9 cellular contexts compared by ENCODE assay signal in the genomic region with DNA sequence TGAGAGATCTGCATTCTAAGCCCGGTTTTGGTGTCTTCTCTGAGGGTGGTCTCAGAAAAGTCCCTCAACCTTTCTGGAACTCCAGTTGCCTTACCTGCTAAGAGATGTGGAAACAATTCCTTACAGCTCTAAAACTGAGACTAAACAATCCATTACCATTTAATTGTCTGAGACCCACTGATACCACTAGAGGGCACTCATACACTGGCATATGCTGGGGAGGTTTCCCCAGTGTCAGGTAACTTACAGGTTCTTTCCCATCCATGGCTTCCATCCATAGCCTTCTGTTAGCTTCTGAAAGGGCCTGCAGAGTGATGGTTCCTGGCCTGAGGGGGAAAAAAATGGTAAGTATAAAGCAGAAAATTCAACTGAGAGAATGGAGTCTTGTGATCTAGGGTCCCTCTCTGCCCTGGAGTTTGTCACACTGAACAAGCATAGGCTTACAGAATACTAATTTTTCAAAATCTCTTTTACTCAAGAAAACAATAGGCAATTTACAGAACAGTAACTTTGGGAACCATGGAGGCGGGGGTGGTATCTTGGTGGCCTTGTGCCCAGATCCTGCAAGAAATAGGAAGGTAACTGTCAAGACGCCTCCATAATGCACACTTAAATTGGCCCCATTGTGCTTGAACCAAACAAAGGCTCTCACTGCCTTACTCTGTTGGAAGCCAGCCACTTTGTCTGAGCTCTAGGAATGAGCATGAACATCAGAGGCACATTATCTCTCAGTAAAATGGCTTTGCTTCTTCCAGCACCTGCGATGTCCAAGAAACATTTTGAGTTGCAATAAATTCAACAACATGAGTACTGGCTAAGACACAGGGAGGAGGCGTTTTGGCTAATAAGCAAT.
A peak's percentile ranks its signal among the peaks of the same experiment; 100 is the strongest.
DNase-seq lines count a peak whose midpoint lies in the region; ATAC-seq and TF ChIP-seq lines count a peak whose summit lies in the region.
"Had no signal": no experiment of that assay in that cellular context is flagged by ENCODE, and none has a peak within 500 bp of the region (broad histone marks: within the 10 kb centered on the region; RNA-seq: fewer than 3 reads in every experiment).

No MANE protein-coding gene starts in this region.

- no peaks in the 10 kb centered on the region for H3K9me3 ChIP-seq in tibial artery

- H3K27me3 ChIP-seq in tibial artery: no peaks in the 10 kb centered on the region

- H3K27ac ChIP-seq in tibial artery: no peak overlapping the region

- no peak overlapping the region for H3K4me3 ChIP-seq in tibial artery

- H3K4me1 ChIP-seq in tibial artery: no peaks in the 10 kb centered on the region

- TF ChIP-seq CTCF in tibial artery (IDR thresholded peaks at IDR 0.05): peak; percentile 46 to 50

- ATAC-seq in GM18907 (IDR thresholded peaks at IDR 0.05; ENCODE audit: unreplicated experiment) (peak; percentile 88), HG03521 (IDR thresholded peaks at IDR 0.05; ENCODE audit: unreplicated experiment) (peak; percentile 43), left lobe of liver (peak; percentile 95)

- no peaks in the 10 kb centered on the region for H3K36me3 ChIP-seq in tibial artery

- intact Hi-C loops in tibial artery (cut with DNase I; ENCODE audit: low total_unique reads): loop anchor here (10.0 kb wide), 1 partner anchor 268 kb away; no protein-coding TSS in a partner anchor

- DNase-seq in DMS 273 (lab: John Stamatoyannopoulos, UW; ENCODE audit: unreplicated experiment): peak; percentile 83
- no peak for DNase-seq in DMS 273 treated with DMSO at 0.1 percent for 48 hours (lab: John Stamatoyannopoulos, UW)
- peak; percentile 62 for DNase-seq in OCI-M1 (lab: John Stamatoyannopoulos, UW)
- peak; percentile 24 for DNase-seq in central memory CD4-positive, alpha-beta T cell
- DNase-seq in left lobe of liver (ENCODE audit: low spot score): peak; percentile 31
- no peak for DNase-seq in tibial artery
- DNase-seq: activated T-cell treated with anti-CD3 and anti-CD28 coated beads, Interleukin-2, amount 50 U/mL, for 4 hours had no signal

Comparison
In these comparisons a context has a peak if more than half of its experiments do, and no peak if none do; other contexts are left out.
1. DNase-seq: peak in DMS 273 (single experiment), OCI-M1 (single experiment), central memory CD4-positive, alpha-beta T cell (single experiment) and left lobe of liver (single experiment); none in DMS 273 treated with DMSO at 0.1 percent for 48 hours (single experiment) and tibial artery (0 of 2).
2. ATAC-seq: peak in every context shown above with its lines; median percentile 95 in left lobe of liver; 88 in GM18907; 43 in HG03521.